11 cellular contexts compared by ENCODE assay signal in the genomic region with DNA sequence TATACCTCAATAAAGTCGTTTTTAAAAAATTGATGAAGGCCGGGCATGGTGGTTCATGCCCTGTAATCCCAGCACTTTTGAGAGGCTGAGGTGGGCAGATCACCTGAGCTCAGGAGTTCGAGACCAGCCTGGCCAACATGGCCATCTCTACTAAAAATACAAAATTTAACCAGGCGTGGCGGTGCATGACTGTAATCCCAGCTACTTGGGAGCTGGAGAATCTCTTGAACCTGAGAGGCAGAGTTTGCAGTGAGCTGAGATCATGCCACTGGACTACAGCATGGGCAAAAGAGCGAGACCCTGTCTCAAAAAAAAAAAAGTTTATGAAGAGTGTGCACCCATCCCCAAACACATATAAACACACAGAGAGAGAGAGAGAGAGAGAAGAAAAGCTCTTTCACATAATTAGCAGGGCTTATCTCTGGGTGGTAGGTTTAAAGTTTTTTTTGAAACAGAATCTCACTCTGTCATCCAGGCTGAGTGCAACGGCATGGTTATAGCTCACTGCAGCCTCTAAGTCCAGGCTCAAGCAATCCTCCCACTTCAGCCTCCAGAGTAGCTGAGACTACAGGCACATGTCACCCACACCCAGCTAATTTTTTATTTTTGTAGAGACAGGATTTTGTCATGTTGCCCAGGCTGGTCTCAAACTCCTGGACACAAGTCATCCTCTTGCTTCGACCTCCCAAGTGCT. TPM values are rescaled to one million over a fixed set of nuclear protein-coding genes. Genes with fewer than 3 reads are reported as not detected.
DNase-seq lines count a peak whose midpoint lies in the region; ATAC-seq and TF ChIP-seq lines count a peak whose summit lies in the region.
"Had no signal": no experiment of that assay in that cellular context is flagged by ENCODE, and none has a peak within 500 bp of the region (broad histone marks: within the 10 kb centered on the region; RNA-seq: fewer than 3 reads in every experiment).

No MANE protein-coding gene starts in this region.

- H3K27ac ChIP-seq in A673 (ENCODE audit: low read depth, low read length, poor library complexity, severe bottlenecking) (peak overlapping the region; percentile 100), HCT116 (ENCODE audit: low read depth, low read length) (peak overlapping the region; percentile 98), liver (ENCODE audit: low read depth in 1 of 2, low read length in 2 of 2) (peak overlapping the region; percentile 97 to 100)

- no peak for DNase-seq in A673 (ENCODE audit: low spot score)
- no peak for DNase-seq in HCT116 (ENCODE audit: low read depth, low spot score)
- no peak for DNase-seq in activated CD4-positive, alpha-beta memory T cell treated with anti-CD3 and anti-CD28 coated beads, Interleukin-2, amount 10 ng/mL, durations not matched to agents 7 days and 5 days
- no peak for DNase-seq in OCI-M2 (lab: John Stamatoyannopoulos, UW; ENCODE audit: unreplicated experiment)
- no peak for DNase-seq in dermis blood vessel endothelial cell
- DNase-seq in hypothalamus (lab: John Stamatoyannopoulos, UW), result no peak
- DNase-seq: activated CD4-positive, alpha-beta T cell treated with anti-CD3 and anti-CD28 coated beads for 4 hours; DMS 273 treated with DMSO at 0.1 percent for 48 hours; left colon had no signal

- WGBS in liver, result 72% methylated on average over 8 of the region's 8 CpGs

- POLR2A ChIA-PET in A673 (lab: Charles Lee; ENCODE audit: low non-redundant PET), result interaction anchor here (0.6 kb wide), 1 partner anchor 24 kb away, joined by 4 read pairs; no protein-coding TSS in a partner anchor
- POLR2A ChIA-PET in HCT116 (lab: Charles Lee), result no interaction called here
- POLR2A ChIA-PET in activated CD4-positive, alpha-beta memory T cell treated with anti-CD3 and anti-CD28 coated beads, Interleukin-2, amount 10 ng/mL, durations not matched to agents 7 days and 5 days (lab: Charles Lee), result interaction anchor here (0.7 to 8.3 kb wide), 6 partner anchors 11 to 152 kb away, joined by 3 to 322 read pairs (median 5); no protein-coding TSS in a partner anchor

- TF ChIP-seq CTCF in A673 (conservative IDR thresholded peaks at IDR 0.05; ENCODE audit: low read depth, low read length) (no peak), HCT116 (IDR thresholded peaks at IDR 0.05 in 2 of 3, conservative IDR thresholded peaks at IDR 0.05 in 1 of 3; ENCODE audit: borderline replicate concordance in 1 of 3, insufficient read depth in 1 of 3, low read depth in 2 of 3, low read length in 2 of 3) (no peak), liver (IDR thresholded peaks at IDR 0.05; ENCODE audit: low read depth, low read length, missing input control) (no peak)

- no peak for ATAC-seq in HCT116
- no peak for ATAC-seq in HG02571 (IDR thresholded peaks at IDR 0.05; ENCODE audit: unreplicated experiment)
- ATAC-seq: left colon had no signal

- peaks cover 64% of the 10 kb centered on the region for H3K4me1 ChIP-seq in A673 (ENCODE audit: insufficient read depth, low read length, poor library complexity, severe bottlenecking)
- peaks cover 54 to 80% of the 10 kb centered on the region in 2 experiments for H3K4me1 ChIP-seq in HCT116 (ENCODE audit: control insufficient read depth in 1 of 2, insufficient read depth in 2 of 2, low read length in 2 of 2)
- peaks cover 32 to 76% (median 56%) of the 10 kb centered on the region in 4 donors for H3K4me1 ChIP-seq in liver (ENCODE audit: control insufficient read depth in 4 of 4, insufficient read depth in 4 of 4, low read length in 3 of 4)

- H3K4me3 ChIP-seq in A673 (ENCODE audit: low read depth, low read length, poor library complexity, severe bottlenecking) (peak overlapping the region; percentile 18), HCT116 (replicated peaks in 1 of 2; ENCODE audit: low read depth in 1 of 2, low read length in 2 of 2) (no peak overlapping the region), liver (ENCODE audit: low read depth in 1 of 3, low read length in 3 of 3) (no peak overlapping the region)

- TF ChIP-seq RAD21 in HCT116 (IDR thresholded peaks at IDR 0.05; ENCODE audit: low read depth) (no peak), liver (IDR thresholded peaks at IDR 0.05) (no peak)

- peak overlapping the region; percentile 80 for H3K4me3 Mint-ChIP-seq in activated CD4-positive, alpha-beta memory T cell treated with anti-CD3 and anti-CD28 coated beads, Interleukin-2, amount 10 ng/mL, durations not matched to agents 7 days and 5 days

- H3K4me2 ChIP-seq in HCT116 (ENCODE audit: low read length), result peak overlapping the region; percentile 88; the same call in 1 of the 2 replicates

- no peaks in the 10 kb centered on the region for H3K9me2 ChIP-seq in HCT116 (ENCODE audit: insufficient read depth)

- H4K20me1 ChIP-seq in HCT116 (ENCODE audit: insufficient read depth), result no peaks in the 10 kb centered on the region

- H3K36me3 ChIP-seq in A673 (ENCODE audit: insufficient read depth, low read length, poor library complexity, severe bottlenecking) (peaks cover 28% of the 10 kb centered on the region), HCT116 (ENCODE audit: control insufficient read depth in 1 of 2, insufficient read depth in 2 of 2, low read length in 2 of 2) (peaks cover 3 to 39% of the 10 kb centered on the region in 2 experiments; a peak in 2 of 4 replicates), liver (ENCODE audit: control insufficient read depth in 4 of 4, insufficient read depth in 3 of 4, low read depth in 1 of 4, low read length in 3 of 4) (no peaks in the 10 kb centered on the region)

- no peaks in the 10 kb centered on the region for H3K9me3 Mint-ChIP-seq in activated CD4-positive, alpha-beta memory T cell treated with anti-CD3 and anti-CD28 coated beads, Interleukin-2, amount 10 ng/mL, durations not matched to agents 7 days and 5 days

- RAD21 ChIA-PET in HCT116 (lab: Charles Lee; ENCODE audit: low non-redundant PET in 1 of 2, low total read pairs in 2 of 2, uncharacterized antibody in 2 of 2, unreplicated experiment in 2 of 2), result no interaction called here

- H3K27ac Mint-ChIP-seq in activated CD4-positive, alpha-beta memory T cell treated with anti-CD3 and anti-CD28 coated beads, Interleukin-2, amount 10 ng/mL, durations not matched to agents 7 days and 5 days, result peak overlapping the region; percentile 85

- H3K9me3 ChIP-seq in A673 (ENCODE audit: low read depth, low read length, poor library complexity, severe bottlenecking), result no peaks in the 10 kb centered on the region
- no peaks in the 10 kb centered on the region for H3K9me3 ChIP-seq in HCT116 (ENCODE audit: control insufficient read depth in 1 of 2, insufficient read depth in 1 of 2, low read depth in 1 of 2, low read length in 2 of 2)
- no peaks in the 10 kb centered on the region for H3K9me3 ChIP-seq in liver (ENCODE audit: control insufficient read depth in 4 of 4, low read length in 3 of 4)

- H3K27me3 ChIP-seq in A673 (replicated peaks; ENCODE audit: insufficient read depth, low read depth, low read length, poor library complexity) (no peaks in the 10 kb centered on the region), HCT116 (ENCODE audit: insufficient read depth, low read length) (no peaks in the 10 kb centered on the region), liver (ENCODE audit: control insufficient read depth in 4 of 4, insufficient read depth in 4 of 4, low read length in 3 of 4) (no peaks in the 10 kb centered on the region)

- intact Hi-C loops in A673 (cut with micrococcal nuclease; ENCODE audit: unreplicated experiment), result no loop called here
- intact Hi-C loops in HCT116 (cut with micrococcal nuclease), result loop anchor here (10.0 kb wide), 1 partner anchor 149 kb away; a partner anchor contains a TSS

- H3K4me1 Mint-ChIP-seq in activated CD4-positive, alpha-beta memory T cell treated with anti-CD3 and anti-CD28 coated beads, Interleukin-2, amount 10 ng/mL, durations not matched to agents 7 days and 5 days, result peaks cover 61% of the 10 kb centered on the region

- H3K79me2 ChIP-seq in HCT116 (ENCODE audit: insufficient read depth, low read length), result peaks cover 86% of the 10 kb centered on the region

- no peaks in the 10 kb centered on the region for H3K27me3 Mint-ChIP-seq in activated CD4-positive, alpha-beta memory T cell treated with anti-CD3 and anti-CD28 coated beads, Interleukin-2, amount 10 ng/mL, durations not matched to agents 7 days and 5 days

- no peak for TF ChIP-seq POLR2A in HCT116 (IDR thresholded peaks at IDR 0.05; ENCODE audit: borderline replicate concordance, extremely low read depth, insufficient read depth, insufficient read length)

- H3K36me3 Mint-ChIP-seq in activated CD4-positive, alpha-beta memory T cell treated with anti-CD3 and anti-CD28 coated beads, Interleukin-2, amount 10 ng/mL, durations not matched to agents 7 days and 5 days (ENCODE audit: low read depth), result peaks cover 44% of the 10 kb centered on the region

- BruUV-seq in A673 (replicated peaks; lab: Mats Ljungman, UMichigan) (no TSS peak), HCT116 (replicated peaks; lab: Mats Ljungman, UMichigan) (no TSS peak)

- CTCF ChIA-PET in A673 (lab: Charles Lee), result interaction anchor here (0.6 kb wide), 1 partner anchor 333 kb away, joined by 3 read pairs; no protein-coding TSS in a partner anchor
- CTCF ChIA-PET in HCT116 (lab: Charles Lee), result interaction anchor here (1.4 kb wide), 1 partner anchor 22 kb away, joined by 3 read pairs; no protein-coding TSS in a partner anchor
- CTCF ChIA-PET in activated CD4-positive, alpha-beta memory T cell treated with anti-CD3 and anti-CD28 coated beads, Interleukin-2, amount 10 ng/mL, durations not matched to agents 7 days and 5 days (lab: Charles Lee), result interaction anchor here (0.7 to 2.3 kb wide), 4 partner anchors 21 to 157 kb away, joined by 3 to 6 read pairs (median 4); no protein-coding TSS in a partner anchor

- no peak overlapping the region for H2AFZ ChIP-seq in HCT116 (ENCODE audit: low read depth, low read length, poor library complexity, severe bottlenecking)

- peak overlapping the region; percentile 99 for H3K9ac ChIP-seq in HCT116 (ENCODE audit: low read length)
- H3K9ac ChIP-seq in liver (ENCODE audit: low read depth in 1 of 2, low read length in 2 of 2), result peak overlapping the region in 1 of 2 donors; percentile 35

TF ChIP-seq in liver, 16 proteins besides CTCF, POLR2A, EP300 and RAD21 (continues in another document):
- TF ChIP-seq EGR1 (IDR thresholded peaks at IDR 0.05; ENCODE audit: low read depth in 2 of 2) (no peak), SP1 (IDR thresholded peaks at IDR 0.05) (no peak), NR2F2 (IDR thresholded peaks at IDR 0.05) (no peak), YY1 (IDR thresholded peaks at IDR 0.05) (no peak), FOXA2 (IDR thresholded peaks at IDR 0.05) (no peak)
- TF ChIP-seq, protein P1, sequence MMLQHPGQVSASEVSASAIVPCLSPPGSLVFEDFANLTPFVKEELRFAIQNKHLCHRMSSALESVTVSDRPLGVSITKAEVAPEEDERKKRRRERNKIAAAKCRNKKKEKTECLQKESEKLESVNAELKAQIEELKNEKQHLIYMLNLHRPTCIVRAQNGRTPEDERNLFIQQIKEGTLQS (IDR thresholded peaks at IDR 0.05), result no peak

RNA-seq across cellular contexts. Expression of a gene that starts 3.0 kb away (rescaled TPM):
- 240 and 328 TPM in 2 replicates for total RNA-seq in A673 (2021)
- 298 TPM for total RNA-seq in HCT116 (2021; ENCODE audit: unreplicated experiment)
- 252 and 301 TPM in 2 replicates for polyA plus RNA-seq in HCT116 (2012)
- total RNA-seq in activated CD4-positive, alpha-beta memory T cell treated with anti-CD3 and anti-CD28 coated beads, Interleukin-2, amount 10 ng/mL, durations not matched to agents 7 days and 5 days, result 100 to 1,000 TPM; 177 to 186 TPM
- 100 to 1,000 TPM in 1 of 2 donors, 10 to 100 TPM in 1; 66.8 to 133 TPM for total RNA-seq in liver
- polyA plus RNA-seq in liver, result 100 to 1,000 TPM in 1 of 2 donors, 10 to 100 TPM in 1; 74.0 to 127 TPM
- total RNA-seq in dermis blood vessel endothelial cell, result 28.8 and 71.5 TPM in 2 replicates
